Comparison of ENCODE assay signal across 26 cellular contexts in genomic region chr9:116247791-116248343, GRCh38.
"Had no signal": no experiment of that assay in that cellular context is flagged by ENCODE, and none has a peak within 500 bp of the region (broad histone marks: within the 10 kb centered on the region; RNA-seq: fewer than 3 reads in every experiment).

No MANE protein-coding gene starts in this region.

- DNase-seq: activated B cell treated with CpG ODN at 0.5 μM for 24 hours; activated CD4-positive, alpha-beta T cell treated with anti-CD3 and anti-CD28 coated beads for 1 hour; activated CD4-positive, alpha-beta T cell treated with anti-CD3 and anti-CD28 coated beads, Interleukin-2, amount 10 ng/mL, durations not matched to agents 24 days and 14 days; activated CD4-positive, alpha-beta T cell treated with anti-CD3 and anti-CD28 coated beads, Interleukin-2, amount 50 U/mL, for 48 hours; activated CD8-positive, alpha-beta memory T cell treated with anti-CD3 and anti-CD28 coated beads for 24 hours; activated gamma-delta T cell; activated naive CD4-positive, alpha-beta T cell treated with anti-CD3 and anti-CD28 coated beads for 36 hours; activated T-cell treated with anti-CD3 and anti-CD28 coated beads, Interleukin-2, amount 50 U/mL, for 48 hours; brain microvascular endothelial cell; MG63; MV-4-11; NCI-H1092 treated with DMSO at 0.1 percent for 48 hours; NCI-H1436; NCI-H1694 treated with DMSO at 0.1 percent for 48 hours; NCI-H2029 treated with DMSO at 0.1 percent for 48 hours; NCI-H510A treated with DMSO at 0.1 percent for 48 hours; NCI-H69; NK-92 treated with Interleukin-12 subunit alpha and Interleukin-12 subunit beta, amount 100 ng/mL, for 24 hours; PC-3; SHP77; T-helper 17 cell; T-helper 9 cell had no signal

- H3K4me1 ChIP-seq: SJSA1 had no signal

- H3K4me3 ChIP-seq: cardiac muscle cell, MG63, SJSA1 had no signal

- H3K27me3 ChIP-seq: brain microvascular endothelial cell, cardiac muscle cell, MG63, SJSA1 had no signal

- H3K27ac ChIP-seq: brain microvascular endothelial cell, cardiac muscle cell, SJSA1 had no signal

- FAIRE-seq: RCC 7860 had no signal

- ATAC-seq: activated T-helper 17 cell treated with anti-CD3 and anti-CD28 coated beads, Interleukin-2, amount 50 U/mL, for 72 hours; PC-3; T-helper 17 cell had no signal

- H3K9me3 ChIP-seq: MG63, SJSA1 had no signal

- H3K36me3 ChIP-seq: cardiac muscle cell, MG63 had no signal
